In genomic region chr6:15066433-15067337, GRCh38 we compare ENCODE assay signal across 11 cellular contexts.
DNase-seq lines count a peak whose midpoint lies in the region; ATAC-seq, FAIRE-seq and TF ChIP-seq lines count a peak whose summit lies in the region.
"Had no signal": no experiment of that assay in that cellular context is flagged by ENCODE, and none has a peak within 500 bp of the region (broad histone marks: within the 10 kb centered on the region; RNA-seq: fewer than 3 reads in every experiment).

No MANE protein-coding gene starts in this region.

- no peak for TF ChIP-seq CTCF in right lobe of liver (IDR thresholded peaks at IDR 0.05)
- no peak for TF ChIP-seq CTCF in tibial artery (IDR thresholded peaks at IDR 0.05)

- FAIRE-seq in small intestine (lab: Jason Lieb, UNC) = no peak

- H3K36me3 Mint-ChIP-seq in stimulated activated memory B cell treated with anti-CD40 and anti-IgM and Interleukin-4, amounts not matched to agents 10 μg/mL and 1 μg/mL and 100 μg/mL, for 72 hours = no peaks in the 10 kb centered on the region
- H3K36me3 Mint-ChIP-seq: naive thymus-derived CD8-positive, alpha-beta T cell had no signal

- ATAC-seq in right lobe of liver = peak; percentile 73 to 90 (median 81)
- ATAC-seq in stimulated activated memory B cell treated with anti-CD40 and anti-IgM and Interleukin-4, amounts not matched to agents 10 μg/mL and 1 μg/mL and 100 μg/mL, for 72 hours = no peak
- ATAC-seq in HG02870 (IDR thresholded peaks at IDR 0.05; ENCODE audit: unreplicated experiment) = no peak
- ATAC-seq: naive thymus-derived CD8-positive, alpha-beta T cell had no signal

- H3K4me1 ChIP-seq in right lobe of liver (no peaks in the 10 kb centered on the region), tibial artery (no peaks in the 10 kb centered on the region), small intestine (ENCODE audit: control insufficient read depth in 2 of 2, insufficient read depth in 1 of 2, low read depth in 1 of 2, low read length in 1 of 2) (no peaks in the 10 kb centered on the region)
- H3K4me1 ChIP-seq: tibial nerve had no signal

- no peak for TF ChIP-seq POLR2A in right lobe of liver (IDR thresholded peaks at IDR 0.05)

- H3K9me3 ChIP-seq in right lobe of liver (no peaks in the 10 kb centered on the region), tibial artery (no peaks in the 10 kb centered on the region), small intestine (ENCODE audit: control insufficient read depth, low read depth) (no peaks in the 10 kb centered on the region)
- H3K9me3 ChIP-seq: tibial nerve had no signal

- peak; percentile 73 for DNase-seq in LHCN-M2 (ENCODE audit: low read depth)
- peak in 14 of 61 donors; percentile 1 to 39 (median 14) for DNase-seq in caudate nucleus (lab: John Stamatoyannopoulos, UW)
- peak; percentile 44 to 61 (median 53) for DNase-seq in right lobe of liver
- DNase-seq in tibial artery = peak; percentile 51 to 76
- no peak for DNase-seq in small intestine
- DNase-seq in central memory CD4-positive, alpha-beta T cell = no peak
- DNase-seq: naive thymus-derived CD8-positive, alpha-beta T cell had no signal

- H3K4me1 Mint-ChIP-seq in stimulated activated memory B cell treated with anti-CD40 and anti-IgM and Interleukin-4, amounts not matched to agents 10 μg/mL and 1 μg/mL and 100 μg/mL, for 72 hours = peaks cover 22% of the 10 kb centered on the region

- H3K27ac ChIP-seq in caudate nucleus (ENCODE audit: low read depth, low read length) (peak overlapping the region; percentile 54), right lobe of liver (peak overlapping the region in 2 of 3 donors; percentile 29 to 69), tibial artery (no peak overlapping the region), small intestine (ENCODE audit: low read depth in 1 of 2, low read length in 1 of 2) (peak overlapping the region in 1 of 2 donors; percentile 92)

- no peak overlapping the region for H3K4me3 ChIP-seq in right lobe of liver
- no peak overlapping the region for H3K4me3 ChIP-seq in tibial artery
- H3K4me3 ChIP-seq in small intestine (ENCODE audit: low read depth in 1 of 2, low read length in 2 of 2) = no peak overlapping the region
- H3K4me3 ChIP-seq: tibial nerve had no signal

- no peak overlapping the region for H3K27ac Mint-ChIP-seq in stimulated activated memory B cell treated with anti-CD40 and anti-IgM and Interleukin-4, amounts not matched to agents 10 μg/mL and 1 μg/mL and 100 μg/mL, for 72 hours
- H3K27ac Mint-ChIP-seq: T-helper 2 cell treated with Interferon-gamma antibody and Interleukin-4, amounts not matched to agents 5 μg/mL and 100 μg/mL, for 36 hours had no signal

- H3K36me3 ChIP-seq in right lobe of liver (no peaks in the 10 kb centered on the region), tibial artery (no peaks in the 10 kb centered on the region), small intestine (ENCODE audit: control insufficient read depth in 2 of 2, insufficient read depth in 2 of 2, low read length in 2 of 2) (no peaks in the 10 kb centered on the region)
- H3K36me3 ChIP-seq: tibial nerve had no signal

- no peak overlapping the region for H3K4me3 Mint-ChIP-seq in stimulated activated memory B cell treated with anti-CD40 and anti-IgM and Interleukin-4, amounts not matched to agents 10 μg/mL and 1 μg/mL and 100 μg/mL, for 72 hours
- H3K4me3 Mint-ChIP-seq: naive thymus-derived CD8-positive, alpha-beta T cell; T-helper 2 cell treated with Interferon-gamma antibody and Interleukin-4, amounts not matched to agents 5 μg/mL and 100 μg/mL, for 36 hours had no signal

- H3K27me3 ChIP-seq in right lobe of liver = no peaks in the 10 kb centered on the region
- no peaks in the 10 kb centered on the region for H3K27me3 ChIP-seq in tibial artery
- no peaks in the 10 kb centered on the region for H3K27me3 ChIP-seq in small intestine (ENCODE audit: control insufficient read depth in 2 of 2, insufficient read depth in 2 of 2, low read length in 2 of 2)
- H3K27me3 ChIP-seq: tibial nerve had no signal

- H3K9me3 Mint-ChIP-seq in stimulated activated memory B cell treated with anti-CD40 and anti-IgM and Interleukin-4, amounts not matched to agents 10 μg/mL and 1 μg/mL and 100 μg/mL, for 72 hours = no peaks in the 10 kb centered on the region
- H3K9me3 Mint-ChIP-seq: T-helper 2 cell treated with Interferon-gamma antibody and Interleukin-4, amounts not matched to agents 5 μg/mL and 100 μg/mL, for 36 hours had no signal

- 51% methylated on average over 19 of the region's 19 CpGs for WGBS in right lobe of liver (ENCODE audit: insufficient coverage, low coverage, low lambda C conversion rate, missing lambda C conversion rate)
- WGBS in small intestine, 3 donors = 61 to 86% (median 78%) methylated on average over 19 of the region's 19 CpGs

- intact Hi-C loops in right lobe of liver (cut with DNase I) (no loop called here), tibial artery (cut with DNase I; ENCODE audit: low total_unique reads) (no loop called here)

- no peaks in the 10 kb centered on the region for H3K27me3 Mint-ChIP-seq in stimulated activated memory B cell treated with anti-CD40 and anti-IgM and Interleukin-4, amounts not matched to agents 10 μg/mL and 1 μg/mL and 100 μg/mL, for 72 hours
- H3K27me3 Mint-ChIP-seq: naive thymus-derived CD8-positive, alpha-beta T cell had no signal

Comparison
In these comparisons a context has a peak if more than half of its experiments do, and no peak if none do; other contexts are left out.
1. DNase-seq: peak in LHCN-M2 (single experiment), right lobe of liver (3 of 3) and tibial artery (2 of 2); none in small intestine (single experiment) and central memory CD4-positive, alpha-beta T cell (single experiment).
2. H3K27ac ChIP-seq: peak in caudate nucleus (single experiment) and right lobe of liver (2 of 3); none in tibial artery (0 of 2).
3. ATAC-seq: peak in right lobe of liver (4 of 4); none in stimulated activated memory B cell treated with anti-CD40 and anti-IgM and Interleukin-4, amounts not matched to agents 10 μg/mL and 1 μg/mL and 100 μg/mL, for 72 hours (single experiment) and HG02870 (single experiment).